In the genomic region with DNA sequence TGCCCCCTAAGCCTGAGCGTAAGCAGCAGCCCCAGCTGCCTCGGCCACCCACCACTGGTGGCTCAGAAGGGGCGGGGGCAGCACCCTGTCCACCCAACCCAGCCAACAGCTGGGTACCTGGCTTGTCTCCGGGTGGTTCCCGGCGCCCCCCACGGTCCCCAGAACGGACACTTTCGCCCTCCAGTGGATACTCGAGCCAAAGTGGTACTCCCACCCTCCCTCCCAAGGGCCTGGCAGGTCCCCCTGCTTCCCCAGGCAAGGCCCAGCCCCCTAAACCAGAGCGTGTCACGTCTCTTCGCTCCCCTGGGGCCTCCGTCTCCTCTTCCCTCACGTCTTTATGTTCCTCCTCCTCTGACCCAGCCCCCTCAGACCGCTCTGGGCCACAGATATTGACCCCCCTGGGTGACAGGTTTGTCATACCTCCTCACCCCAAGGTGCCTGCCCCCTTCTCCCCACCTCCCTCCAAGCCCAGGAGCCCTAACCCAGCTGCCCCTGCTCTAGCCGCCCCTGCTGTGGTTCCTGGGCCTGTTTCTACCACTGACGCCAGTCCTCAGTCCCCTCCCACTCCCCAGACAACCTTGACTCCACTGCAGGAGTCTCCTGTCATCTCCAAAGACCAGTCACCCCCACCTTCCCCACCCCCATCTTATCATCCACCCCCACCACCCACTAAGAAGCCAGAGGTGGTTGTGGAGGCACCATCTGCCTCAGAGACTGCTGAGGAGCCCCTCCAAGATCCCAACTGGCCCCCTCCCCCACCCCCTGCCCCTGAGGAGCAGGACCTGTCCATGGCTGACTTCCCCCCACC, we compare ENCODE assay signal across 15 cellular contexts.
"Had no signal": no experiment of that assay in that cellular context is flagged by ENCODE, and none has a peak within 500 bp of the region (broad histone marks: within the 10 kb centered on the region; RNA-seq: fewer than 3 reads in every experiment).

No MANE protein-coding gene starts in this region.

- H3K27ac ChIP-seq: epithelial cell of prostate, gastrocnemius medialis, psoas muscle had no signal

- DNase-seq: activated CD4-positive, alpha-beta memory T cell treated with anti-CD3 and anti-CD28 coated beads, Interleukin-2, amount 10 ng/mL, durations not matched to agents 7 days and 5 days; activated CD8-positive, alpha-beta memory T cell treated with anti-CD3 and anti-CD28 coated beads, Interleukin-2, amount 50 U/mL, for 48 hours; activated naive CD4-positive, alpha-beta T cell treated with Interleukin-2 at 50 U/mL for 16 hours; effector memory CD4-positive, alpha-beta T cell; gastrocnemius medialis; kidney glomerular epithelial cell; naive thymus-derived CD4-positive, alpha-beta T cell; psoas muscle; stimulated activated naive CD4-positive, alpha-beta T cell had no signal

- H3K9me3 ChIP-seq: body of pancreas, gastrocnemius medialis, psoas muscle had no signal

- H3K27me3 ChIP-seq: body of pancreas, gastrocnemius medialis had no signal

- H3K27me3 Mint-ChIP-seq: activated CD4-positive, alpha-beta memory T cell treated with anti-CD3 and anti-CD28 coated beads, Interleukin-2, amount 10 ng/mL, durations not matched to agents 7 days and 5 days; central memory CD8-positive, alpha-beta T cell; naive thymus-derived CD4-positive, alpha-beta T cell had no signal

- H3K9me3 Mint-ChIP-seq: activated CD4-positive, alpha-beta memory T cell treated with anti-CD3 and anti-CD28 coated beads, Interleukin-2, amount 10 ng/mL, durations not matched to agents 7 days and 5 days; activated T-helper 1 cell treated with anti-CD3 and anti-CD28 coated beads, Interleukin-12 subunit alpha, Interleukin-12 subunit beta, Interleukin-2, Interleukin-4 antibody, amounts not matched to agents 30 ng/mL and 10 ng/mL and 1 ng/mL, durations not matched to agents 14 hours and 24 hours and 36 hours; central memory CD8-positive, alpha-beta T cell; naive thymus-derived CD4-positive, alpha-beta T cell had no signal

- H3K4me3 Mint-ChIP-seq: activated CD4-positive, alpha-beta memory T cell treated with anti-CD3 and anti-CD28 coated beads, Interleukin-2, amount 10 ng/mL, durations not matched to agents 7 days and 5 days; activated T-helper 1 cell treated with anti-CD3 and anti-CD28 coated beads, Interleukin-12 subunit alpha, Interleukin-12 subunit beta, Interleukin-2, Interleukin-4 antibody, amounts not matched to agents 30 ng/mL and 10 ng/mL and 1 ng/mL, durations not matched to agents 14 hours and 24 hours and 36 hours; central memory CD8-positive, alpha-beta T cell; naive thymus-derived CD4-positive, alpha-beta T cell had no signal

- H3K27ac Mint-ChIP-seq: activated CD4-positive, alpha-beta memory T cell treated with anti-CD3 and anti-CD28 coated beads, Interleukin-2, amount 10 ng/mL, durations not matched to agents 7 days and 5 days; activated T-helper 1 cell treated with anti-CD3 and anti-CD28 coated beads, Interleukin-12 subunit alpha, Interleukin-12 subunit beta, Interleukin-2, Interleukin-4 antibody, amounts not matched to agents 30 ng/mL and 10 ng/mL and 1 ng/mL, durations not matched to agents 14 hours and 24 hours and 36 hours; naive thymus-derived CD4-positive, alpha-beta T cell had no signal

- ATAC-seq: body of pancreas; gastrocnemius medialis; naive thymus-derived CD4-positive, alpha-beta T cell; psoas muscle; sciatic nerve had no signal

- H3K4me3 ChIP-seq: body of pancreas, gastrocnemius medialis, lung, psoas muscle had no signal
